8 cellular contexts compared by ENCODE assay signal in genomic region chr10:27997865-27998177, GRCh38. TPM values are rescaled to one million over a fixed set of nuclear protein-coding genes. Genes with fewer than 3 reads are reported as not detected.
A peak's percentile ranks its signal among the peaks of the same experiment; 100 is the strongest.
DNase-seq lines count a peak whose midpoint lies in the region; ATAC-seq and TF ChIP-seq lines count a peak whose summit lies in the region.

No MANE protein-coding gene starts in this region.

- H3K9me3 Mint-ChIP-seq in activated CD4-positive, alpha-beta memory T cell treated with anti-CD3 and anti-CD28 coated beads, Interleukin-2, amount 10 ng/mL, durations not matched to agents 7 days and 5 days, result no peaks in the 10 kb centered on the region

- H3K27ac ChIP-seq in iPS DF 6.9 (ENCODE audit: low read length), result no peak overlapping the region

- H3K4me3 ChIP-seq in HAP-1 (peak overlapping the region; percentile 44), iPS DF 6.9 (ENCODE audit: low read length) (peak overlapping the region; percentile 93; the same call in 1 of the 2 replicates), skeletal muscle satellite cell (ENCODE audit: low read length) (peak overlapping the region; percentile 79)

- H3K4me3 Mint-ChIP-seq in activated CD4-positive, alpha-beta memory T cell treated with anti-CD3 and anti-CD28 coated beads, Interleukin-2, amount 10 ng/mL, durations not matched to agents 7 days and 5 days, result peak overlapping the region; percentile 71

- CTCF ChIA-PET in activated CD4-positive, alpha-beta memory T cell treated with anti-CD3 and anti-CD28 coated beads, Interleukin-2, amount 10 ng/mL, durations not matched to agents 7 days and 5 days (lab: Charles Lee), result no interaction called here

- in situ Hi-C loops in HAP-1 (cut with MboI; ENCODE audit: low sequenced_read_pairs) (no loop called here), GM13977 (cut with MboI; ENCODE audit: low pct_unique_long_range_greater_than_20kb, low sequenced_read_pairs, unreplicated experiment) (no loop called here)

- H3K9me3 ChIP-seq in HAP-1 (no peaks in the 10 kb centered on the region), iPS DF 6.9 (ENCODE audit: control insufficient read depth, insufficient read depth, low read length) (no peaks in the 10 kb centered on the region), skeletal muscle satellite cell (replicated peaks; ENCODE audit: low read length) (no peaks in the 10 kb centered on the region)

- H3K36me3 Mint-ChIP-seq in activated CD4-positive, alpha-beta memory T cell treated with anti-CD3 and anti-CD28 coated beads, Interleukin-2, amount 10 ng/mL, durations not matched to agents 7 days and 5 days (ENCODE audit: low read depth), result no peaks in the 10 kb centered on the region

- no peak for TF ChIP-seq CTCF in GM13977 (IDR thresholded peaks at IDR 0.05; ENCODE audit: extremely low read depth, insufficient read depth, missing control alignments)

- H3K4me1 Mint-ChIP-seq in activated CD4-positive, alpha-beta memory T cell treated with anti-CD3 and anti-CD28 coated beads, Interleukin-2, amount 10 ng/mL, durations not matched to agents 7 days and 5 days, result peaks cover 14% of the 10 kb centered on the region

- WGBS in iPS DF 6.9 (ENCODE audit: insufficient coverage, insufficient read length), result no CpG with 5 or more reads among the region's 5 CpGs

- ATAC-seq in GM18505 (IDR thresholded peaks at IDR 0.05; ENCODE audit: unreplicated experiment) (no peak), GM18519 (IDR thresholded peaks at IDR 0.05; ENCODE audit: low FRiP score, unreplicated experiment) (no peak)

- DNase-seq in HAP-1 (ENCODE audit: low spot score in 2 of 2), result peak in 1 of 2 experiments; percentile 7
- DNase-seq in activated CD4-positive, alpha-beta memory T cell treated with anti-CD3 and anti-CD28 coated beads, Interleukin-2, amount 10 ng/mL, durations not matched to agents 7 days and 5 days, result no peak
- no peak for DNase-seq in iPS DF 6.9 (ENCODE audit: low read depth, low spot score)
- no peak for DNase-seq in GM13977 (ENCODE audit: low spot score)
- DNase-seq in SKM-1 (lab: John Stamatoyannopoulos, UW; ENCODE audit: unreplicated experiment), result no peak

- H3K4me2 ChIP-seq in skeletal muscle satellite cell (ENCODE audit: low read length), result peak overlapping the region; percentile 98

- H3K27me3 ChIP-seq in HAP-1 (ENCODE audit: low read depth) (no peaks in the 10 kb centered on the region), iPS DF 6.9 (ENCODE audit: control insufficient read depth, insufficient read depth, low read length) (no peaks in the 10 kb centered on the region), skeletal muscle satellite cell (ENCODE audit: control insufficient read depth, insufficient read depth, low read length) (peaks cover 9% of the 10 kb centered on the region)

- no peak for TF ChIP-seq POLR2A in GM18505 (IDR thresholded peaks at IDR 0.05; ENCODE audit: borderline replicate concordance, extremely low read depth, insufficient read depth, insufficient read length)

- H3K4me1 ChIP-seq in HAP-1, result peaks cover 11% of the 10 kb centered on the region; the same call in 1 of the 2 replicates
- no peaks in the 10 kb centered on the region for H3K4me1 ChIP-seq in iPS DF 6.9 (ENCODE audit: control insufficient read depth, insufficient read depth, low read length)
- H3K4me1 ChIP-seq in skeletal muscle satellite cell (ENCODE audit: control insufficient read depth, insufficient read depth, low read length), result peaks cover 6% of the 10 kb centered on the region

- H3K27ac Mint-ChIP-seq in activated CD4-positive, alpha-beta memory T cell treated with anti-CD3 and anti-CD28 coated beads, Interleukin-2, amount 10 ng/mL, durations not matched to agents 7 days and 5 days, result no peak overlapping the region

- H3K9ac ChIP-seq in skeletal muscle satellite cell (ENCODE audit: low read depth, low read length), result peak overlapping the region; percentile 73

- POLR2A ChIA-PET in activated CD4-positive, alpha-beta memory T cell treated with anti-CD3 and anti-CD28 coated beads, Interleukin-2, amount 10 ng/mL, durations not matched to agents 7 days and 5 days (lab: Charles Lee), result no interaction called here

- peaks cover 33% of the 10 kb centered on the region for H3K27me3 Mint-ChIP-seq in activated CD4-positive, alpha-beta memory T cell treated with anti-CD3 and anti-CD28 coated beads, Interleukin-2, amount 10 ng/mL, durations not matched to agents 7 days and 5 days

- H3K36me3 ChIP-seq in HAP-1 (replicated peaks) (no peaks in the 10 kb centered on the region), iPS DF 6.9 (ENCODE audit: control insufficient read depth, insufficient read depth, low read length) (no peaks in the 10 kb centered on the region), skeletal muscle satellite cell (ENCODE audit: insufficient read depth, low read length) (no peaks in the 10 kb centered on the region)

RNA-seq across cellular contexts. Expression of gene ODAD2, which starts 1.1 kb away (rescaled TPM):
- not detected for total RNA-seq in activated CD4-positive, alpha-beta memory T cell treated with anti-CD3 and anti-CD28 coated beads, Interleukin-2, amount 10 ng/mL, durations not matched to agents 7 days and 5 days
- 0.25 TPM in 1 of 2 replicates, not detected in the other for total RNA-seq in skeletal muscle satellite cell (2012; rRNA removed)
